Comparison of ENCODE assay signal across 30 cellular contexts in the genomic region with DNA sequence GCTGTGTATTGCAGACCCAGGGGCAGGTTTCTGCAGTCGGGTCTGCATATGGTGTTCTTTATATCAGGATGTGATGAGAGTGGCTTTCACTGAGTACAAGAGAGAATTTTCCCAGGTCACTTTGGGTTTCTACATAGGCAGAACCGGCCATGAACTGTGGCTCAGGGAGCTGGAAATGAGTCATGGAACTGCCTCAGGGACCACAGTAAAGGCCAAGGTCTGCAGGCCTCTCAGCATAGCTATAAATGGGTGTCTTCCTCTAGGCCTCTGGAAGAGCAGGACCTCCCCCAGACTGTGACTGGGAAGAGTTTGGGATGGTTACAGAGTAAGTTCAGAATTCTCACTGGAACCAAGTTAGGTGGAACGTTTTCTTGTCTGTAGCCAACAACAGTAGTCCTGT.
"Had no signal": no experiment of that assay in that cellular context is flagged by ENCODE, and none has a peak within 500 bp of the region (broad histone marks: within the 10 kb centered on the region; RNA-seq: fewer than 3 reads in every experiment).

No MANE protein-coding gene starts in this region.

- H3K9me3 ChIP-seq: Peyer's patch had no signal

- H3K27ac ChIP-seq: ascending aorta, cardiac muscle cell, Peyer's patch, RWPE1, VCaP had no signal

- H3K27me3 ChIP-seq: ascending aorta, cardiac muscle cell, Peyer's patch had no signal

- H3K36me3 ChIP-seq: Peyer's patch had no signal

- H3K4me3 ChIP-seq: ascending aorta, cardiac muscle cell, Peyer's patch had no signal

- DNase-seq: activated B cell treated with CpG ODN at 0.5 μM for 24 hours; activated CD4-positive, alpha-beta memory T cell treated with anti-CD3 and anti-CD28 coated beads for 36 hours; activated CD4-positive, alpha-beta T cell treated with anti-CD3 and anti-CD28 coated beads for 4 hours; activated CD4-positive, alpha-beta T cell treated with anti-CD3 and anti-CD28 coated beads, Interleukin-2, amount 50 U/mL, for 1 hour; activated CD4-positive, CD25-positive, alpha-beta regulatory T cell treated with anti-CD3 and anti-CD28 coated beads, Interleukin-2, amount 50 U/mL, for 72 hours; activated CD8-positive, alpha-beta memory T cell treated with anti-CD3 and anti-CD28 coated beads, Interleukin-2, amount 50 U/mL, for 4 hours; activated gamma-delta T cell treated with Interleukin-2 at 50 U/mL for 16 hours; activated naive CD4-positive, alpha-beta T cell treated with anti-CD3 and anti-CD28 coated beads for 36 hours; activated T-cell treated with anti-CD3 and anti-CD28 coated beads for 4 hours; activated T-cell treated with anti-CD3 and anti-CD28 coated beads, Interleukin-2, amount 50 U/mL, for 4 hours; amygdala; Kasumi-1; KG1; MM.1S; NCI-H1092 treated with DMSO at 0.1 percent for 48 hours; NCI-H1417 treated with DMSO at 0.1 percent for 48 hours; NCI-H1694; NCI-H1930; NCI-H2081 treated with DMSO at 0.1 percent for 48 hours; NCI-H345; NCI-H524 treated with DMSO at 0.1 percent for 48 hours; Peyer's patch; T-helper 1 cell; T-helper 2 cell; T-helper 9 cell had no signal

- H3K4me1 ChIP-seq: ascending aorta, Peyer's patch had no signal

- ATAC-seq: activated T-cell treated with anti-CD3 and anti-CD28 coated beads, Interleukin-2, amount 50 U/mL, for 4 hours; Right ventricle myocardium inferior had no signal
